ENCODE assay signal across 1 cellular context in genomic region chr6:152952866-152953509, GRCh38.
TF ChIP-seq lines count a peak whose summit lies in the region.

No MANE protein-coding gene starts in this region.

TF ChIP-seq in H1, 55 proteins besides CTCF, POLR2A, EP300 and RAD21 (continued from another document):
- no peak for TF ChIP-seq RBBP5 (IDR thresholded peaks at IDR 0.05; ENCODE audit: borderline replicate concordance, low read depth, low read length)
- no peak for TF ChIP-seq BACH1 (IDR thresholded peaks at IDR 0.05; ENCODE audit: low read length)
- no peak for TF ChIP-seq SP2 (IDR thresholded peaks at IDR 0.05; ENCODE audit: low read length)
- no peak for TF ChIP-seq YY1 (IDR thresholded peaks at IDR 0.05; ENCODE audit: low read depth, low read length)
TF ChIP-seq in H1: peak in this region for 0.
